In genomic region chr4:86898562-86898961, GRCh38 we compare ENCODE assay signal across 1 cellular context.
TF ChIP-seq lines count a peak whose summit lies in the region.

No MANE protein-coding gene starts in this region.

TF ChIP-seq in SK-N-SH, 30 proteins besides CTCF, POLR2A, EP300 and RAD21 (continued from another document):
- no peak for TF ChIP-seq PBX3 (IDR thresholded peaks at IDR 0.05)
- no peak for TF ChIP-seq RCOR1 (IDR thresholded peaks at IDR 0.05; ENCODE audit: low read length)
- no peak for TF ChIP-seq MXI1 (IDR thresholded peaks at IDR 0.05; ENCODE audit: low read depth, low read length)
TF ChIP-seq in SK-N-SH: peak in this region for 0.
